In genomic region chr1:84442256-84442655, GRCh38 we compare ENCODE assay signal across 8 cellular contexts. TPM values are rescaled to one million over a fixed set of nuclear protein-coding genes. Genes with fewer than 3 reads are reported as not detected.
DNase-seq lines count a peak whose midpoint lies in the region; ATAC-seq and TF ChIP-seq lines count a peak whose summit lies in the region.

No MANE protein-coding gene starts in this region.

- DNase-seq in Caki2 (ENCODE audit: low read depth) (peak; percentile 52), NCI-H748 treated with DMSO at 0.1 percent for 48 hours (lab: John Stamatoyannopoulos, UW) (peak; percentile 8), brain microvascular endothelial cell (peak; percentile 74), kidney tubule cell (ENCODE audit: low spot score) (peak; percentile 82), COLO668 (lab: John Stamatoyannopoulos, UW; ENCODE audit: unreplicated experiment) (no peak)
- DNase-seq in stimulated activated CD4-positive, alpha-beta T cell treated with anti-CD3 and anti-CD28 coated beads, Interleukin-4, amount 100 ng/mL, for 24 hours: no peak

- no peak overlapping the region for H3K4me3 ChIP-seq in brain microvascular endothelial cell (ENCODE audit: low read depth, low read length)

- no peaks in the 10 kb centered on the region for H3K27me3 ChIP-seq in brain microvascular endothelial cell (replicated peaks)

- ATAC-seq in GM18909 (IDR thresholded peaks at IDR 0.05; ENCODE audit: poor library complexity, unreplicated experiment): peak; percentile 98
- ATAC-seq in HG03066 (IDR thresholded peaks at IDR 0.05; ENCODE audit: low read depth, unreplicated experiment): peak; percentile 94

- in situ Hi-C loops in Caki2 (cut with HindIII; ENCODE audit: low pct_unique_long_range_greater_than_20kb, low sequenced_read_pairs) (no loop called here), brain microvascular endothelial cell (cut with HindIII; ENCODE audit: low pct_ligation_motif_present, low sequenced_read_pairs) (loop anchor here (25.0 kb wide), 1 partner anchor 320 kb away; no protein-coding TSS in a partner anchor)

- H3K27ac ChIP-seq in brain microvascular endothelial cell: no peak overlapping the region

- H3K36me3 ChIP-seq in brain microvascular endothelial cell (replicated peaks): no peaks in the 10 kb centered on the region

- TF ChIP-seq CTCF in brain microvascular endothelial cell (IDR thresholded peaks at IDR 0.05; ENCODE audit: low read depth, low read length, missing control alignments): peak; percentile 42

RNA-seq across cellular contexts. Expression of gene RPF1, which starts 36.8 kb away (rescaled TPM):
- total RNA-seq in Caki2 (2014; rRNA removed; shearing (Covaris generic); ENCODE audit: low replicate concordance): 40.3 and 41.2 TPM in 2 replicates

RNA-seq across cellular contexts. Expression of gene DNASE2B, which starts 44.0 kb away (rescaled TPM):
- total RNA-seq in Caki2 (2014; rRNA removed; shearing (Covaris generic); ENCODE audit: low replicate concordance): not detected in 2 replicates

Comparison
In these comparisons a context has a peak if more than half of its experiments do, and no peak if none do; other contexts are left out.
1. DNase-seq: peak in Caki2 (single experiment), NCI-H748 treated with DMSO at 0.1 percent for 48 hours (single experiment), brain microvascular endothelial cell (single experiment) and kidney tubule cell (single experiment); none in COLO668 (single experiment) and stimulated activated CD4-positive, alpha-beta T cell treated with anti-CD3 and anti-CD28 coated beads, Interleukin-4, amount 100 ng/mL, for 24 hours (single experiment).